In genomic region chr1:192973202-192973601, GRCh38 we compare ENCODE assay signal across 14 cellular contexts.
DNase-seq lines count a peak whose midpoint lies in the region; ATAC-seq and TF ChIP-seq lines count a peak whose summit lies in the region.
"Had no signal": no experiment of that assay in that cellular context is flagged by ENCODE, and none has a peak within 500 bp of the region (broad histone marks: within the 10 kb centered on the region; RNA-seq: fewer than 3 reads in every experiment).

No MANE protein-coding gene starts in this region.

- CTCF ChIA-PET in HEK293 (lab: Yijun Ruan, JAX), result interaction anchor here (0.6 kb wide), 1 partner anchor 10 kb away, joined by 3 read pairs; no protein-coding TSS in a partner anchor

- no peak for TF ChIP-seq CTCF in HEK293 (tag by site-specific recombination; IDR thresholded peaks at IDR 0.05)

- no peak overlapping the region for H4K5ac ChIP-seq in mesendoderm (ENCODE audit: low read length)

- H3K27me3 ChIP-seq in mesendoderm (ENCODE audit: insufficient read depth, low read length, poor library complexity), result no peaks in the 10 kb centered on the region

- no peak overlapping the region for H3K4ac ChIP-seq in mesendoderm (ENCODE audit: low read depth, low read length)

- no peak overlapping the region for H2BK5ac ChIP-seq in mesendoderm (ENCODE audit: low read length)

- peak; percentile 78 for DNase-seq in NCI-H774 (lab: John Stamatoyannopoulos, UW)
- DNase-seq in left kidney (ENCODE audit: low read depth, low spot score), result peak; percentile 4
- no peak for DNase-seq in mesendoderm
- no peak for DNase-seq in T-helper 9 cell
- DNase-seq in left ventricle myocardium superior, result no peak
- DNase-seq: CD4-positive, alpha-beta memory T cell; DMS153; DND-41; GDM1 had no signal

- H3K4me1 ChIP-seq in HEK293 (ENCODE audit: control insufficient read depth, insufficient read depth, low read length) (no peaks in the 10 kb centered on the region), mesendoderm (ENCODE audit: control insufficient read depth, low read depth, low read length) (no peaks in the 10 kb centered on the region)

- no peak overlapping the region for H3K4me3 ChIP-seq in HEK293 (ENCODE audit: low read depth, low read length)
- H3K4me3 ChIP-seq in mesendoderm (ENCODE audit: low read length), result no peak overlapping the region
- H3K4me3 ChIP-seq: K562 had no signal

- no peaks in the 10 kb centered on the region for H3K36me3 ChIP-seq in HEK293 (ENCODE audit: control insufficient read depth in 2 of 2, insufficient read depth in 1 of 2, low read length in 2 of 2)
- H3K36me3 ChIP-seq in mesendoderm (ENCODE audit: control insufficient read depth, insufficient read depth, low read length), result no peaks in the 10 kb centered on the region

- no peak overlapping the region for H3K56ac ChIP-seq in mesendoderm (ENCODE audit: low read length)

- no peaks in the 10 kb centered on the region for H3K9me3 ChIP-seq in HEK293 (ENCODE audit: control insufficient read depth, insufficient read depth, low read depth, low read length)

- H3K18ac ChIP-seq in mesendoderm (ENCODE audit: low read length), result no peak overlapping the region

- no peak overlapping the region for H3K23ac ChIP-seq in mesendoderm (ENCODE audit: low read length)

- H2BK120ac ChIP-seq in mesendoderm (ENCODE audit: low read depth, low read length), result no peak overlapping the region

- no peak overlapping the region for H3K27ac ChIP-seq in HEK293 (ENCODE audit: extremely low read depth, low read depth, low read length)
- no peak overlapping the region for H3K27ac ChIP-seq in mesendoderm (ENCODE audit: low read depth, low read length)
- H3K27ac ChIP-seq: C4-2B, HL-60 had no signal

- intact Hi-C loops in left ventricle myocardium superior (cut with micrococcal nuclease), result no loop called here

- no peaks in the 10 kb centered on the region for H3K79me2 ChIP-seq in mesendoderm (ENCODE audit: control insufficient read depth, insufficient read depth, low read length)

- no peak overlapping the region for H2BK15ac ChIP-seq in mesendoderm (replicated peaks; ENCODE audit: low read depth)

- H2AK5ac ChIP-seq in mesendoderm (ENCODE audit: low read length), result no peak overlapping the region

- no peak for ATAC-seq in GM21786 (IDR thresholded peaks at IDR 0.05; ENCODE audit: unreplicated experiment)
- ATAC-seq in left ventricle myocardium superior, result no peak
- ATAC-seq: K562 had no signal

- no peak overlapping the region for H3K9ac ChIP-seq in mesendoderm (ENCODE audit: low read length)

- POLR2A ChIA-PET in HEK293 (lab: Yijun Ruan, JAX), result no interaction called here

- no CpG with 5 or more reads among the region's 1 CpG for WGBS in mesendoderm (ENCODE audit: extremely low coverage, insufficient coverage, low lambda C conversion rate)

- H4K8ac ChIP-seq in mesendoderm (ENCODE audit: low read depth, low read length), result no peak overlapping the region

- no peaks in the 10 kb centered on the region for H3K79me1 ChIP-seq in mesendoderm (ENCODE audit: low read length)

- no peak overlapping the region for H3K4me2 ChIP-seq in mesendoderm (ENCODE audit: low read length)

TF ChIP-seq in HEK293, 187 proteins besides CTCF, POLR2A, EP300 and RAD21:
- TF ChIP-seq ZNF785 (tag by site-specific recombination; IDR thresholded peaks at IDR 0.05) (no peak), ZNF560 (tag by site-specific recombination; IDR thresholded peaks at IDR 0.05; ENCODE audit: borderline replicate concordance) (no peak), ZEB2 (tag by site-specific recombination; IDR thresholded peaks at IDR 0.05) (no peak), BCL11A (tag by site-specific recombination; IDR thresholded peaks at IDR 0.05; ENCODE audit: low read depth) (no peak), BCL6B (tag by site-specific recombination; IDR thresholded peaks at IDR 0.05) (0 out of 2 replicates have a peak, but pooled peaks have one; percentile 42), PRDM6 (tag by site-specific recombination; IDR thresholded peaks at IDR 0.05) (peak; percentile 23)

Comparison
In these comparisons a context has a peak if more than half of its experiments do, and no peak if none do; other contexts are left out.
1. DNase-seq: peak in NCI-H774 (single experiment) and left kidney (single experiment); none in mesendoderm (single experiment), T-helper 9 cell (single experiment) and left ventricle myocardium superior (single experiment).